Comparison of ENCODE assay signal across 12 cellular contexts in the genomic region with DNA sequence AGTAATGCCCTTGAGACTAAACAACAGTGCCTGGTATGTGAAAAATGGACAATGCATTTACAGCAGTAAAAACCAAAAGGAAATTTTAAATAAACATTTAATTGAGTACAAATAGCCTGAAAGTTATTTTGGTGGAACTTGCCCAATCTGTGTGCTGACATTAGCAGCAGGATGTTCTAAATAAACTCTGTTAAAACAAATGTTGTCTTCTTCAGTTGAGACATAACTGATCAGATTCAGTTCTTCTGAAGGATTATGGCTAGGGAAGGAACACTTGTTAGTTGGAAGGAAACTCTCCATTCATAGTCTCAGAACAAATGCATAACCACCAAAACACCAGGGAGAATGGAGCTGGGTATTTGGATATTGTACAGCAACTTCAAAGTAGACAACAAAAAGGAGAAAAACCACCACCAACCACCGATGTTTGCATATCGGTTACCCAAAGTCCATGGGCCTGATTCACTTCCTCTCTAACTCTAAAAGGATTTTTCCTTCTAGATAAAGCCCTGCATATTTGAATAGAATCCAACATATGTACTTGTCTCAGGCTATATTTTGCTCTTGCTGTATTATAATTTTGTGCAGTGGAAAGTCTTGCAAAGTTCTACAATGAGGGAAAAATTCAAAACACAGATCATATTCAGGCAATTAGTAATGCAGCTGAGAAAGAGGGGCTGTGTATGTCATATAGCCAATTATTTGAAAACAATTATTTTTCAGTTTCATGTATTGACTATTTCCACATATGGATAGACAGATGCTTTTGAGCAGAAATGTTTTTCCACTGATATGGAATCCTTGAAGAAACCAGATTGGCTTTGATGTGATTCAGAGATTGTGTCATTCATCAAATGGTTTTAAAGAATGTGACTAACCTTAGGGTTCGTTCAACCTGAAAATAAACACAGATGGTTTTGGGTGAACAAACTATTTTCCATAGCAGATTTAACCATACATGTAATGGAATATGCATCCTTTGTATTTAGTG.
DNase-seq lines count a peak whose midpoint lies in the region; ATAC-seq, FAIRE-seq and TF ChIP-seq lines count a peak whose summit lies in the region.
"Had no signal": no experiment of that assay in that cellular context is flagged by ENCODE, and none has a peak within 500 bp of the region (broad histone marks: within the 10 kb centered on the region; RNA-seq: fewer than 3 reads in every experiment).

No MANE protein-coding gene starts in this region.

- H3K36me3 ChIP-seq in BLaER1 (no peaks in the 10 kb centered on the region), GM12878 (ENCODE audit: control insufficient read depth in 2 of 2, insufficient read depth in 2 of 2, low read length in 1 of 2) (no peaks in the 10 kb centered on the region)

- SMC1A ChIA-PET in GM12878 (lab: Charles Lee; ENCODE audit: uncharacterized antibody, unreplicated experiment), result no interaction called here

- H3K79me2 ChIP-seq in GM12878 (ENCODE audit: control insufficient read depth, insufficient read depth, low read length), result no peaks in the 10 kb centered on the region

- no peak for TF ChIP-seq RAD21 in GM12878 (IDR thresholded peaks at IDR 0.05; ENCODE audit: insufficient read depth, low read depth, low read length)

- POLR2A ChIA-PET in GM12878 (lab: Charles Lee), result no interaction called here

- peaks cover 16% of the 10 kb centered on the region for H3K4me1 ChIP-seq in BLaER1
- H3K4me1 ChIP-seq in GM12878 (ENCODE audit: control insufficient read depth, insufficient read depth, low read length), result no peaks in the 10 kb centered on the region

- RAD21 ChIA-PET in GM12878 (lab: Charles Lee; ENCODE audit: unreplicated experiment), result no interaction called here

- intact Hi-C loops in GM12878 (cut with micrococcal nuclease; ENCODE audit: unreplicated experiment), result no loop called here

- no peaks in the 10 kb centered on the region for H3K27me3 ChIP-seq in BLaER1
- H3K27me3 ChIP-seq in GM12878 (replicated peaks in 1 of 2; ENCODE audit: control insufficient read depth in 2 of 2, insufficient read depth in 2 of 2, low read length in 1 of 2), result no peaks in the 10 kb centered on the region

- H2AFZ ChIP-seq in GM12878 (ENCODE audit: control insufficient read depth, low read depth, low read length), result no peak overlapping the region

- H4K20me1 ChIP-seq in BLaER1 (no peaks in the 10 kb centered on the region), GM12878 (ENCODE audit: control insufficient read depth, insufficient read depth) (no peaks in the 10 kb centered on the region)

- TF ChIP-seq POLR2A in GM12878 (IDR thresholded peaks at IDR 0.05; ENCODE audit: low read depth, low read length), result no peak

- H3K4me3 ChIP-seq in BLaER1, result no peak overlapping the region
- H3K4me3 ChIP-seq in GM12878, result no peak overlapping the region

- no peaks in the 10 kb centered on the region for H3K9me3 ChIP-seq in BLaER1
- H3K9me3 ChIP-seq in GM12878 (replicated peaks; ENCODE audit: control insufficient read depth, insufficient read depth, low read length), result no peaks in the 10 kb centered on the region

- BruUV-seq in GM12878 (replicated peaks; lab: Mats Ljungman, UMichigan), result no TSS peak

- DNase-seq in LHCN-M2 (ENCODE audit: low read depth), result peak; percentile 88
- no peak for DNase-seq in GM12878 (ENCODE audit: low read depth, low spot score)
- peak; percentile 47 to 84 for DNase-seq in lung microvascular endothelial cell (ENCODE audit: low read depth in 2 of 2)
- DNase-seq in stimulated activated naive CD4-positive, alpha-beta T cell (lab: John Stamatoyannopoulos, UW), result no peak
- DNase-seq in stimulated activated CD4-positive, alpha-beta T cell treated with anti-CD3 and anti-CD28 coated beads, Interleukin-15, amount 100 ng/mL, for 24 hours, result no peak
- DNase-seq in NCI-H774 (lab: John Stamatoyannopoulos, UW), result no peak
- no peak for DNase-seq in NCI-H82 treated with DMSO at 0.1 percent for 48 hours (lab: John Stamatoyannopoulos, UW; ENCODE audit: unreplicated experiment)
- DNase-seq: activated naive CD4-positive, alpha-beta T cell treated with anti-CD3 and anti-CD28 coated beads, Interleukin-2, amount 10 ng/mL, durations not matched to agents 7 days and 5 days; CD4-positive, alpha-beta memory T cell; NCI-H1436; retina had no signal

- TF ChIP-seq EP300 in GM12878 (IDR thresholded peaks at IDR 0.05; ENCODE audit: borderline replicate concordance in 1 of 2, control insufficient read depth in 1 of 2, low read depth in 2 of 2, low read length in 2 of 2), result no peak

- no peak overlapping the region for H3K27ac ChIP-seq in BLaER1
- H3K27ac ChIP-seq in GM12878 (ENCODE audit: control insufficient read depth, insufficient read depth), result no peak overlapping the region

- peak; percentile 54 for FAIRE-seq in GM12878 (lab: Jason Lieb, UNC)

- H3K4me2 ChIP-seq in BLaER1, result peak overlapping the region; percentile 11
- no peak overlapping the region for H3K4me2 ChIP-seq in GM12878 (ENCODE audit: control insufficient read depth, insufficient read depth)

- H3K9ac ChIP-seq in BLaER1 (no peak overlapping the region), GM12878 (ENCODE audit: control insufficient read depth, insufficient read depth, low read length) (no peak overlapping the region)

- in situ Hi-C loops in GM12878 (cut with MboI), result no loop called here

- CTCF ChIA-PET in GM12878 (lab: Yijun Ruan, JAX), result no interaction called here

- no peak for ATAC-seq in GM12878

- no peak for TF ChIP-seq CTCF in GM12878 (IDR thresholded peaks at IDR 0.05 in 2 of 3, conservative IDR thresholded peaks at IDR 0.05 in 1 of 3; ENCODE audit: control insufficient read depth in 2 of 3, extremely low read depth in 1 of 3, insufficient read depth in 1 of 3, low read depth in 3 of 3, low read length in 3 of 3)

- WGBS in GM12878 (ENCODE audit: insufficient coverage, insufficient replicate concordance, low lambda C conversion rate, missing lambda C conversion rate), result 3% methylated on average over 3 of the region's 3 CpGs

TF ChIP-seq in GM12878, 131 proteins besides CTCF, POLR2A, EP300 and RAD21:
- TF ChIP-seq STAT3 (IDR thresholded peaks at IDR 0.05; ENCODE audit: low read depth, low read length) (no peak), SPI1 (IDR thresholded peaks at IDR 0.05; ENCODE audit: borderline replicate concordance, insufficient read depth, low read depth, low read length) (peak; percentile 49), ZNF217 (IDR thresholded peaks at IDR 0.05) (no peak), RUNX3 (IDR thresholded peaks at IDR 0.05; ENCODE audit: low read length) (peak; percentile 26; the same call in 1 of the 2 replicates)

Comparison
In these comparisons a context has a peak if more than half of its experiments do, and no peak if none do; other contexts are left out.
1. DNase-seq: peak in LHCN-M2 (single experiment) and lung microvascular endothelial cell (2 of 2); none in GM12878 (single experiment), stimulated activated naive CD4-positive, alpha-beta T cell (0 of 6), stimulated activated CD4-positive, alpha-beta T cell treated with anti-CD3 and anti-CD28 coated beads, Interleukin-15, amount 100 ng/mL, for 24 hours (single experiment), NCI-H774 (single experiment) and NCI-H82 treated with DMSO at 0.1 percent for 48 hours (single experiment).